ENCODE assay signal across 20 cellular contexts in genomic region chr12:40681148-40681547, GRCh38.
"Had no signal": no experiment of that assay in that cellular context is flagged by ENCODE, and none has a peak within 500 bp of the region (broad histone marks: within the 10 kb centered on the region; RNA-seq: fewer than 3 reads in every experiment).

No MANE protein-coding gene starts in this region.

- DNase-seq: activated CD4-positive, alpha-beta memory T cell treated with anti-CD3 and anti-CD28 coated beads for 36 hours; activated CD4-positive, alpha-beta T cell treated with anti-CD3 and anti-CD28 coated beads for 48 hours; activated naive CD4-positive, alpha-beta T cell treated with anti-CD3 and anti-CD28 coated beads for 36 hours; activated naive CD8-positive, alpha-beta T cell treated with anti-CD3 and anti-CD28 coated beads, Interleukin-2, amount 10 ng/mL, durations not matched to agents 7 days and 5 days; activated T-cell treated with anti-CD3 and anti-CD28 coated beads, Interleukin-2, amount 50 U/mL, for 48 hours; amygdala; cerebellar nuclear complex; endodermal cell; head of caudate nucleus; hypothalamus; left ventricle myocardium inferior; naive thymus-derived CD4-positive, alpha-beta T cell; occipital lobe; small intestine; stimulated activated CD4-positive, alpha-beta T cell treated with anti-CD3 and anti-CD28 coated beads, Interleukin-2, amount 100 ng/mL, for 24 hours; testis; trophoblast cell had no signal

- ATAC-seq: gastroesophageal sphincter; naive thymus-derived CD4-positive, alpha-beta T cell; sciatic nerve; stimulated activated memory B cell treated with anti-CD40 and anti-IgM and Interleukin-4, amounts not matched to agents 10 μg/mL and 1 μg/mL and 100 μg/mL, for 72 hours had no signal
